In the genomic region with DNA sequence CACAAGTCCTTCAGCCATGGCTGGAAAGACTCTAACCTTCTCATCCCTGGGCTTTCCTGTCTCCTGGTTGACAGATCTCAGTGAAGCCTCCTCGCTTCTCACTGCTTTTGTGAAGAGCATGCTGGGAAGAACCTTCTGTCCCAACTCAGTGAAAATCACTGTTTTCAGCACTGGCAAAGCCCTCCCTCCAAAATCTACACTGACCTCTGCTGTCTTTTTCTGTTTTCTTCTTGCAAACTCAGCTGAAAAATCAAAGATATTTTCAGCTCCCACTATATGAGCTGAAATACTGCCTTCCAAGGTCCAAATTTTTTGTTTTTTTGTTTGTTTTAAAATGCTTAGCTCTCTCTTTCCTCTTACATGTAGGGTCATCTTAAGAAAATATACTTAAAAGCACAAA, we compare ENCODE assay signal across 18 cellular contexts.
DNase-seq lines count a peak whose midpoint lies in the region; ATAC-seq and TF ChIP-seq lines count a peak whose summit lies in the region.
"Had no signal": no experiment of that assay in that cellular context is flagged by ENCODE, and none has a peak within 500 bp of the region (broad histone marks: within the 10 kb centered on the region; RNA-seq: fewer than 3 reads in every experiment).

No MANE protein-coding gene starts in this region.

- no peaks in the 10 kb centered on the region for H3K36me3 Mint-ChIP-seq in activated naive CD8-positive, alpha-beta T cell treated with anti-CD3 and anti-CD28 coated beads, Interleukin-2, amount 50 U/mL, for 24 hours (ENCODE audit: low read depth)
- H3K36me3 Mint-ChIP-seq: CD4-positive, CD25-positive, alpha-beta regulatory T cell; CD8-positive, alpha-beta T cell had no signal

- peak; percentile 20 for DNase-seq in fibroblast of peridontal ligament (ENCODE audit: extremely low read depth)
- DNase-seq in medulla oblongata (ENCODE audit: extremely low spot score): peak; percentile 30
- peak; percentile 42 for DNase-seq in pons (ENCODE audit: low spot score)
- DNase-seq in ureter (ENCODE audit: low spot score): peak; percentile 14
- DNase-seq in T-helper 1 cell: no peak
- no peak for DNase-seq in HAP-1 (ENCODE audit: low spot score in 2 of 2)
- no peak for DNase-seq in activated naive CD8-positive, alpha-beta T cell treated with anti-CD3 and anti-CD28 coated beads, Interleukin-2, amount 50 U/mL, for 24 hours
- DNase-seq: Caco-2; CD4-positive, CD25-positive, alpha-beta regulatory T cell; CD8-positive, alpha-beta T cell; DMS153; DND-41; GM23248; H7 had no signal

- no peak for ATAC-seq in activated naive CD8-positive, alpha-beta T cell treated with anti-CD3 and anti-CD28 coated beads, Interleukin-2, amount 50 U/mL, for 24 hours
- no peak for ATAC-seq in GM18505 (IDR thresholded peaks at IDR 0.05; ENCODE audit: unreplicated experiment)
- ATAC-seq: CD8-positive, alpha-beta T cell; HCT116 had no signal

- H3K27ac Mint-ChIP-seq in activated naive CD8-positive, alpha-beta T cell treated with anti-CD3 and anti-CD28 coated beads, Interleukin-2, amount 50 U/mL, for 24 hours: no peak overlapping the region
- H3K27ac Mint-ChIP-seq: B cell; CD4-positive, CD25-positive, alpha-beta regulatory T cell; CD8-positive, alpha-beta T cell had no signal

- in situ Hi-C loops in HAP-1 (cut with MboI; ENCODE audit: low sequenced_read_pairs): no loop called here

- peaks cover 15% of the 10 kb centered on the region for H3K27me3 Mint-ChIP-seq in activated naive CD8-positive, alpha-beta T cell treated with anti-CD3 and anti-CD28 coated beads, Interleukin-2, amount 50 U/mL, for 24 hours

- H3K4me3 Mint-ChIP-seq in activated naive CD8-positive, alpha-beta T cell treated with anti-CD3 and anti-CD28 coated beads, Interleukin-2, amount 50 U/mL, for 24 hours: no peak overlapping the region
- H3K4me3 Mint-ChIP-seq: B cell; CD4-positive, CD25-positive, alpha-beta regulatory T cell; CD8-positive, alpha-beta T cell had no signal

- no peak for TF ChIP-seq POLR2A in GM18505 (IDR thresholded peaks at IDR 0.05; ENCODE audit: borderline replicate concordance, extremely low read depth, insufficient read depth, insufficient read length)

- H3K9me3 Mint-ChIP-seq in activated naive CD8-positive, alpha-beta T cell treated with anti-CD3 and anti-CD28 coated beads, Interleukin-2, amount 50 U/mL, for 24 hours: no peaks in the 10 kb centered on the region
- H3K9me3 Mint-ChIP-seq: CD8-positive, alpha-beta T cell had no signal

- no peaks in the 10 kb centered on the region for H3K4me1 Mint-ChIP-seq in activated naive CD8-positive, alpha-beta T cell treated with anti-CD3 and anti-CD28 coated beads, Interleukin-2, amount 50 U/mL, for 24 hours
- H3K4me1 Mint-ChIP-seq: B cell; CD4-positive, CD25-positive, alpha-beta regulatory T cell had no signal

- no peaks in the 10 kb centered on the region for H3K9me3 ChIP-seq in HAP-1
- H3K9me3 ChIP-seq: BLaER1, Caco-2 had no signal

- peaks cover 9% of the 10 kb centered on the region for H3K27me3 ChIP-seq in HAP-1 (ENCODE audit: low read depth)
- H3K27me3 ChIP-seq: BLaER1 had no signal

- no peak overlapping the region for H3K4me3 ChIP-seq in HAP-1
- H3K4me3 ChIP-seq: BLaER1, GM23248 had no signal

- H3K36me3 ChIP-seq in HAP-1 (replicated peaks): no peaks in the 10 kb centered on the region
- H3K36me3 ChIP-seq: BLaER1 had no signal

- no peaks in the 10 kb centered on the region; the same call in 1 of the 2 replicates for H3K4me1 ChIP-seq in HAP-1
- H3K4me1 ChIP-seq: BLaER1, Caco-2 had no signal

Comparison
In these comparisons a context has a peak if more than half of its experiments do, and no peak if none do; other contexts are left out.
1. DNase-seq: peak in fibroblast of peridontal ligament (single experiment), medulla oblongata (single experiment), pons (single experiment) and ureter (single experiment); none in T-helper 1 cell (0 of 5), HAP-1 (0 of 2) and activated naive CD8-positive, alpha-beta T cell treated with anti-CD3 and anti-CD28 coated beads, Interleukin-2, amount 50 U/mL, for 24 hours (single experiment).